ENCODE assay signal across 9 cellular contexts in the genomic region with DNA sequence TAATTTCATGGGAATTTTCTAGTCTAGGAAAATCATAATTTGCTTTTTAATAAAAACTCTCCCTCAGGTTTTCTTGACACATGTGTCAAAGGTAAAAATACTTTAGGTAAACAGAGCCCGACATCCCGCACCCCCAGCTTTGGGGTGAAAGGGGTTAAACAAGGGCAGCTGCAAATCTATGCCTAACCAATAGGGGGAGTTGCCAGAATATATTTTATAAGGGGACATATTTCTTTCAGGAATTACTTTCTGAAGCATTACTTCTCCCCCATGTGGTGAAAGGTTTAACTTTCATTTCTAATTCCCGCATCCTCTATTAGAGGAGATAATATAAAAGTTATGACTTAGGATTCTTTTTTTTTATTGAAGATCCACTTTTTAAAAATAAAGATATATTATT. TPM values are rescaled to one million over a fixed set of nuclear protein-coding genes. Genes with fewer than 3 reads are reported as not detected.
A peak's percentile ranks its signal among the peaks of the same experiment; 100 is the strongest.
DNase-seq lines count a peak whose midpoint lies in the region; ATAC-seq and TF ChIP-seq lines count a peak whose summit lies in the region.
"Had no signal": no experiment of that assay in that cellular context is flagged by ENCODE, and none has a peak within 500 bp of the region (broad histone marks: within the 10 kb centered on the region; RNA-seq: fewer than 3 reads in every experiment).

No MANE protein-coding gene starts in this region.

- H3K4me2 ChIP-seq in DND-41 (ENCODE audit: insufficient read depth, low read length): no peak overlapping the region

- H2AFZ ChIP-seq in DND-41 (ENCODE audit: low read depth, low read length): no peak overlapping the region

- no peak overlapping the region for H3K9ac ChIP-seq in DND-41 (ENCODE audit: low read depth, low read length)
- H3K9ac ChIP-seq in adipocyte (ENCODE audit: low read length): no peak overlapping the region

- H3K79me2 ChIP-seq in DND-41 (ENCODE audit: insufficient read depth, low read length): no peaks in the 10 kb centered on the region

- H3K4me3 ChIP-seq in DND-41 (ENCODE audit: low read depth in 1 of 2, low read length in 2 of 2) (no peak overlapping the region), HL-60 (replicated peaks; ENCODE audit: insufficient read depth, low read length) (no peak overlapping the region), adipocyte (ENCODE audit: low read length) (no peak overlapping the region), left lung (no peak overlapping the region)
- H3K4me3 ChIP-seq in effector memory CD4-positive, alpha-beta T cell (ENCODE audit: insufficient read depth, low read depth, low read length, poor library complexity, severe bottlenecking): no peak overlapping the region
- H3K4me3 ChIP-seq: SJSA1 had no signal

- H3K9me3 ChIP-seq in DND-41 (ENCODE audit: insufficient read depth, low read length, severe bottlenecking) (no peaks in the 10 kb centered on the region), adipocyte (ENCODE audit: control insufficient read depth, low read length) (no peaks in the 10 kb centered on the region), left lung (no peaks in the 10 kb centered on the region)
- no peaks in the 10 kb centered on the region for H3K9me3 ChIP-seq in effector memory CD4-positive, alpha-beta T cell (ENCODE audit: control insufficient read depth, low read length)
- H3K9me3 ChIP-seq: SJSA1 had no signal

- no peaks in the 10 kb centered on the region for H3K4me1 ChIP-seq in DND-41 (ENCODE audit: insufficient read depth, low read length)
- no peaks in the 10 kb centered on the region for H3K4me1 ChIP-seq in adipocyte (ENCODE audit: control insufficient read depth, insufficient read depth, low read length)
- H3K4me1 ChIP-seq in left lung: no peaks in the 10 kb centered on the region
- no peaks in the 10 kb centered on the region for H3K4me1 ChIP-seq in effector memory CD4-positive, alpha-beta T cell (ENCODE audit: control insufficient read depth, insufficient read depth, low read length, poor library complexity, severe bottlenecking)
- H3K4me1 ChIP-seq: SJSA1 had no signal

- intact Hi-C loops in left lung (cut with DNase I): no loop called here

- H3K27me3 ChIP-seq in DND-41 (ENCODE audit: insufficient read depth, low read length, poor library complexity) (no peaks in the 10 kb centered on the region), HL-60 (ENCODE audit: insufficient read depth, poor library complexity, severe bottlenecking) (no peaks in the 10 kb centered on the region), adipocyte (replicated peaks; ENCODE audit: control insufficient read depth, insufficient read depth, low read length) (no peaks in the 10 kb centered on the region), left lung (no peaks in the 10 kb centered on the region)
- H3K27me3 ChIP-seq in effector memory CD4-positive, alpha-beta T cell (replicated peaks; ENCODE audit: control insufficient read depth, insufficient read depth, low read length, poor library complexity, severe bottlenecking): no peaks in the 10 kb centered on the region
- H3K27me3 ChIP-seq: SJSA1 had no signal

- no peaks in the 10 kb centered on the region for H4K20me1 ChIP-seq in DND-41 (ENCODE audit: insufficient read depth, low read length)

- ATAC-seq in DND-41 (ENCODE audit: insufficient read depth, low read depth): no peak
- no peak for ATAC-seq in left lung
- no peak for ATAC-seq in HG02973 (IDR thresholded peaks at IDR 0.05; ENCODE audit: unreplicated experiment)

- no peak overlapping the region for H3K27ac ChIP-seq in DND-41 (ENCODE audit: low read length)
- no peak overlapping the region for H3K27ac ChIP-seq in HL-60 (replicated peaks)
- no peak overlapping the region for H3K27ac ChIP-seq in left lung
- H3K27ac ChIP-seq in effector memory CD4-positive, alpha-beta T cell (ENCODE audit: insufficient read depth, low read length, poor library complexity, severe bottlenecking): no peak overlapping the region
- H3K27ac ChIP-seq: SJSA1 had no signal

- peak; percentile 40 for TF ChIP-seq CTCF in DND-41 (IDR thresholded peaks at IDR 0.05; ENCODE audit: borderline replicate concordance, extremely low read depth, low read length, poor library complexity, severe bottlenecking)
- peak; percentile 12 for TF ChIP-seq CTCF in HL-60 (IDR thresholded peaks at IDR 0.05; ENCODE audit: insufficient read depth, low read length)
- peak; percentile 26 to 42 for TF ChIP-seq CTCF in left lung (IDR thresholded peaks at IDR 0.05)

- DNase-seq in DND-41 (peak; percentile 7), HL-60 (ENCODE audit: low read depth in 1 of 2, low spot score in 1 of 2) (peak; percentile 13 to 48), adipocyte (ENCODE audit: low read depth) (peak; percentile 22), left lung (no peak), NCI-H2081 treated with DMSO at 0.1 percent for 48 hours (lab: John Stamatoyannopoulos, UW) (no peak), activated gamma-delta T cell (lab: John Stamatoyannopoulos, UW) (no peak)
- DNase-seq in effector memory CD4-positive, alpha-beta T cell: no peak

- no peaks in the 10 kb centered on the region for H3K36me3 ChIP-seq in DND-41 (ENCODE audit: insufficient read depth, low read length)
- H3K36me3 ChIP-seq in adipocyte (ENCODE audit: control insufficient read depth, insufficient read depth, low read length, severe bottlenecking): no peaks in the 10 kb centered on the region
- no peaks in the 10 kb centered on the region for H3K36me3 ChIP-seq in left lung
- H3K36me3 ChIP-seq in effector memory CD4-positive, alpha-beta T cell (ENCODE audit: control insufficient read depth, insufficient read depth, low read length): no peaks in the 10 kb centered on the region
- H3K36me3 ChIP-seq: SJSA1 had no signal

RNA-seq across cellular contexts. Expression of a gene that starts 53.9 kb away (rescaled TPM):
- 10 to 100 TPM; 11.8 to 34.6 TPM for total RNA-seq in left lung

Comparison
In these comparisons a context has a peak if more than half of its experiments do, and no peak if none do; other contexts are left out.
1. DNase-seq: peak in DND-41 (single experiment), HL-60 (2 of 2) and adipocyte (single experiment); none in left lung (0 of 2), NCI-H2081 treated with DMSO at 0.1 percent for 48 hours (single experiment), activated gamma-delta T cell (single experiment) and effector memory CD4-positive, alpha-beta T cell (0 of 3).
2. Peak in every context shown above with its lines, with median percentiles within 50 percentile points of each other: CTCF ChIP-seq.